In genomic region chr4:22668301-22668700, GRCh38 we compare ENCODE assay signal across 13 cellular contexts. TPM values are rescaled to one million over a fixed set of nuclear protein-coding genes. Genes with fewer than 3 reads are reported as not detected.
DNase-seq lines count a peak whose midpoint lies in the region; ATAC-seq and TF ChIP-seq lines count a peak whose summit lies in the region.
"Had no signal": no experiment of that assay in that cellular context is flagged by ENCODE, and none has a peak within 500 bp of the region (broad histone marks: within the 10 kb centered on the region; RNA-seq: fewer than 3 reads in every experiment).

No MANE protein-coding gene starts in this region.

- H3K56ac ChIP-seq in H9 (ENCODE audit: insufficient read length, low read depth, low read length): no peak overlapping the region

- no peak overlapping the region for H4K91ac ChIP-seq in H9 (ENCODE audit: insufficient read length, low read depth, low read length)

- H3K27me3 ChIP-seq in KMS-11 (ENCODE audit: insufficient read depth, low read depth): no peaks in the 10 kb centered on the region
- no peaks in the 10 kb centered on the region for H3K27me3 ChIP-seq in osteoblast (ENCODE audit: insufficient read depth, low read length)
- no peaks in the 10 kb centered on the region for H3K27me3 ChIP-seq in H9 (ENCODE audit: insufficient read depth, low read length)
- H3K27me3 ChIP-seq: foreskin keratinocyte had no signal

- H4K20me1 ChIP-seq in KMS-11 (ENCODE audit: insufficient read depth) (no peaks in the 10 kb centered on the region), osteoblast (ENCODE audit: insufficient read depth, low read length) (no peaks in the 10 kb centered on the region), H9 (ENCODE audit: control insufficient read depth, insufficient read depth, insufficient read length) (no peaks in the 10 kb centered on the region)

- DNase-seq in NOMO-1 treated with DMSO at 0.1 percent for 48 hours (lab: John Stamatoyannopoulos, UW; ENCODE audit: unreplicated experiment) (peak; percentile 19), NOMO-1 treated with dmso at 0.1 percent for 144 hours (lab: John Stamatoyannopoulos, UW; ENCODE audit: unreplicated experiment) (no peak), choroid plexus epithelial cell (ENCODE audit: low read depth) (peak; percentile 75), osteoblast (ENCODE audit: insufficient read length, low spot score, missing footprints) (no peak), DMS79 treated with DMSO at 0.1 percent for 48 hours (lab: John Stamatoyannopoulos, UW) (no peak), H9 (no peak)
- DNase-seq: activated effector memory CD4-positive, alpha-beta T cell treated with Interleukin-2 at 50 U/mL for 16 hours; cortex of kidney; foreskin keratinocyte; right cardiac atrium had no signal

- no peaks in the 10 kb centered on the region for H3K79me2 ChIP-seq in KMS-11 (ENCODE audit: insufficient read depth, low read depth)
- no peaks in the 10 kb centered on the region for H3K79me2 ChIP-seq in osteoblast (ENCODE audit: insufficient read depth, low read length)
- no peaks in the 10 kb centered on the region for H3K79me2 ChIP-seq in H9 (ENCODE audit: insufficient read depth, low read length)

- TF ChIP-seq CTCF in KMS-11 (conservative IDR thresholded peaks at IDR 0.05; ENCODE audit: low read depth, low read length) (no peak), choroid plexus epithelial cell (conservative IDR thresholded peaks at IDR 0.05; ENCODE audit: low read depth, low read length) (no peak), osteoblast (IDR thresholded peaks at IDR 0.05; ENCODE audit: extremely low read depth, low read depth, low read length) (no peak), H9 (conservative IDR thresholded peaks at IDR 0.05) (no peak)

- ATAC-seq in GM21786 (IDR thresholded peaks at IDR 0.05; ENCODE audit: unreplicated experiment): no peak
- ATAC-seq: foreskin keratinocyte had no signal

- H2BK20ac ChIP-seq in H9 (ENCODE audit: low read depth, low read length, poor library complexity, severe bottlenecking): no peak overlapping the region

- no peak overlapping the region for H2AK5ac ChIP-seq in H9 (ENCODE audit: insufficient read length, low read length)

- H3K4me1 Mint-ChIP-seq in H9: no peaks in the 10 kb centered on the region

- H3K23me2 ChIP-seq in H9 (ENCODE audit: insufficient read length, low read depth, low read length, poor library complexity, severe bottlenecking): no peaks in the 10 kb centered on the region

- no peak overlapping the region for H3K23ac ChIP-seq in H9 (ENCODE audit: insufficient read length, low read depth, low read length)

- H3K79me1 ChIP-seq in H9 (ENCODE audit: insufficient read depth, low read depth, low read length, poor library complexity, severe bottlenecking): no peaks in the 10 kb centered on the region

- no peaks in the 10 kb centered on the region for H3K27me3 Mint-ChIP-seq in H9 (ENCODE audit: low read depth)

- H3K14ac ChIP-seq in H9 (ENCODE audit: insufficient read depth, low read length): no peak overlapping the region

- no peaks in the 10 kb centered on the region for H3K36me3 Mint-ChIP-seq in H9 (ENCODE audit: insufficient read depth in 1 of 3, low read depth in 3 of 3)

- H2AFZ ChIP-seq in KMS-11 (ENCODE audit: low read depth): no peak overlapping the region
- H2AFZ ChIP-seq in osteoblast (ENCODE audit: low read length): peak overlapping the region; percentile 22
- no peak overlapping the region for H2AFZ ChIP-seq in H9 (ENCODE audit: low read length)

- H3T11ph ChIP-seq in H9 (ENCODE audit: low read length): no peak overlapping the region

- no peaks in the 10 kb centered on the region for H3K36me3 ChIP-seq in KMS-11 (ENCODE audit: insufficient read depth)
- H3K36me3 ChIP-seq in osteoblast (ENCODE audit: insufficient read depth, low read length): no peaks in the 10 kb centered on the region

- H3K4me3 ChIP-seq in KMS-11 (IDR thresholded peaks at IDR 0.05; ENCODE audit: insufficient read depth, low read depth, low read length) (no peak overlapping the region), choroid plexus epithelial cell (ENCODE audit: low read depth, low read length) (no peak overlapping the region), osteoblast (ENCODE audit: insufficient read depth, low read length) (peak overlapping the region; percentile 28)

- no peak overlapping the region for H2BK120ac ChIP-seq in H9 (ENCODE audit: low read depth, low read length, poor library complexity, severe bottlenecking)

- no peak overlapping the region for H2BK5ac ChIP-seq in H9 (ENCODE audit: insufficient read length, low read length)

- H3K4me3 Mint-ChIP-seq in H9: no peak overlapping the region

- H3K9me3 Mint-ChIP-seq in H9: no peaks in the 10 kb centered on the region

- H3K27ac ChIP-seq in KMS-11 (no peak overlapping the region), osteoblast (ENCODE audit: low read depth, low read length) (no peak overlapping the region), H9 (ENCODE audit: insufficient read length, low read depth, low read length) (no peak overlapping the region)
- H3K27ac ChIP-seq: 22Rv1, foreskin keratinocyte had no signal

- no peak overlapping the region for H3K27ac Mint-ChIP-seq in H9

- H3K4ac ChIP-seq in H9 (ENCODE audit: low read depth, low read length): no peak overlapping the region

- H3K9me3 ChIP-seq in osteoblast (ENCODE audit: low read depth, low read length) (no peaks in the 10 kb centered on the region), H9 (ENCODE audit: control insufficient read depth, low read depth, low read length) (no peaks in the 10 kb centered on the region)

- H2BK15ac ChIP-seq in H9 (ENCODE audit: low read depth, low read length): no peak overlapping the region

- H2BK12ac ChIP-seq in H9 (ENCODE audit: insufficient read length, low read depth, low read length): no peak overlapping the region

- H3K4me1 ChIP-seq in KMS-11 (ENCODE audit: low read depth, poor library complexity, severe bottlenecking): peaks cover 11% of the 10 kb centered on the region
- H3K4me1 ChIP-seq in osteoblast (ENCODE audit: insufficient read depth, low read length): no peaks in the 10 kb centered on the region
- no peaks in the 10 kb centered on the region for H3K4me1 ChIP-seq in H9 (ENCODE audit: insufficient read depth, low read length)
- H3K4me1 ChIP-seq: foreskin keratinocyte had no signal

- no peak overlapping the region for H3K9ac ChIP-seq in KMS-11
- H3K9ac ChIP-seq in H9 (ENCODE audit: extremely low read depth, insufficient read length, low read length): no peak overlapping the region

- no peak overlapping the region for H4K5ac ChIP-seq in H9 (ENCODE audit: insufficient read length, low read depth, low read length)

- H3K4me2 ChIP-seq in KMS-11 (peak overlapping the region; percentile 45), osteoblast (ENCODE audit: insufficient read depth, low read length) (peak overlapping the region; percentile 53), H9 (ENCODE audit: insufficient read depth, insufficient read length, low read length) (no peak overlapping the region)

- no peak overlapping the region for H4K8ac ChIP-seq in H9 (replicated peaks; ENCODE audit: insufficient read length, low read depth, low read length)

- no peak overlapping the region for H3K18ac ChIP-seq in H9 (ENCODE audit: insufficient read length, low read depth, low read length)

RNA-seq across cellular contexts. Expression of gene GBA3, which starts 24.4 kb away (rescaled TPM):
- under 0.01 TPM in 1 of 2 replicates, not detected in the other for total RNA-seq in osteoblast
- not detected in 2 replicates for total RNA-seq in H9 (2021)
- total RNA-seq: right cardiac atrium had no signal

Comparison
In these comparisons a context has a peak if more than half of its experiments do, and no peak if none do; other contexts are left out.
1. DNase-seq: peak in NOMO-1 treated with DMSO at 0.1 percent for 48 hours (single experiment) and choroid plexus epithelial cell (single experiment); none in NOMO-1 treated with dmso at 0.1 percent for 144 hours (single experiment), osteoblast (single experiment), DMS79 treated with DMSO at 0.1 percent for 48 hours (single experiment) and H9 (single experiment).